9 cellular contexts compared by ENCODE assay signal in genomic region chr10:12351447-12351846, GRCh38. TPM values are rescaled to one million over a fixed set of nuclear protein-coding genes. Genes with fewer than 3 reads are reported as not detected.
DNase-seq lines count a peak whose midpoint lies in the region; ATAC-seq and TF ChIP-seq lines count a peak whose summit lies in the region.
"Had no signal": no experiment of that assay in that cellular context is flagged by ENCODE, and none has a peak within 500 bp of the region (broad histone marks: within the 10 kb centered on the region; RNA-seq: fewer than 3 reads in every experiment).

No MANE protein-coding gene starts in this region.

- no peak for TF ChIP-seq CTCF in left ventricle myocardium inferior (IDR thresholded peaks at IDR 0.05; ENCODE audit: borderline replicate concordance)
- TF ChIP-seq CTCF in upper lobe of left lung (IDR thresholded peaks at IDR 0.05), result no peak
- no peak for TF ChIP-seq CTCF in HFFc6 (IDR thresholded peaks at IDR 0.05)

- peaks cover 16% of the 10 kb centered on the region for H3K27me3 Mint-ChIP-seq in HFFc6 (ENCODE audit: insufficient read depth)

- TF ChIP-seq POLR2A in upper lobe of left lung (IDR thresholded peaks at IDR 0.05), result no peak

- H3K9me3 ChIP-seq in left ventricle myocardium inferior (replicated peaks) (no peaks in the 10 kb centered on the region), upper lobe of left lung (no peaks in the 10 kb centered on the region)

- intact Hi-C loops in left ventricle myocardium superior (cut with micrococcal nuclease), result no loop called here
- intact Hi-C loops in left ventricle myocardium inferior (cut with micrococcal nuclease), result no loop called here
- intact Hi-C loops in left colon (cut with DNase I, micrococcal nuclease), result no loop called here

- no peaks in the 10 kb centered on the region for H3K9me3 Mint-ChIP-seq in HFFc6

- peaks cover 35% of the 10 kb centered on the region for H3K4me1 ChIP-seq in left ventricle myocardium inferior
- H3K4me1 ChIP-seq in upper lobe of left lung, result peaks cover 11 to 35% (median 22%) of the 10 kb centered on the region in 4 donors

- ATAC-seq in left ventricle myocardium superior, result no peak
- no peak for ATAC-seq in left colon
- no peak for ATAC-seq in upper lobe of left lung (ENCODE audit: low FRiP score in 2 of 2)
- no peak for ATAC-seq in HG02981 (IDR thresholded peaks at IDR 0.05; ENCODE audit: unreplicated experiment)

- no peak overlapping the region for H3K4me3 ChIP-seq in left ventricle myocardium inferior
- peak overlapping the region in 2 of 4 donors; percentile 78 to 81 for H3K4me3 ChIP-seq in upper lobe of left lung

- H3K4me3 Mint-ChIP-seq in HFFc6, result no peak overlapping the region

- 51 to 71% methylated on average over 2 to 8 of the region's 8 CpGs for WGBS in upper lobe of left lung, 2 donors

- peaks cover 12% of the 10 kb centered on the region for H3K4me1 Mint-ChIP-seq in HFFc6 (ENCODE audit: low read depth)

- H3K36me3 Mint-ChIP-seq in HFFc6 (ENCODE audit: low read depth), result no peaks in the 10 kb centered on the region

- no peaks in the 10 kb centered on the region for H3K27me3 ChIP-seq in left ventricle myocardium inferior (ENCODE audit: low read depth)
- H3K27me3 ChIP-seq in upper lobe of left lung, result peaks cover 0 to 3% (median 0%) of the 10 kb centered on the region in 4 donors

- H3K36me3 ChIP-seq in left ventricle myocardium inferior, result no peaks in the 10 kb centered on the region
- no peaks in the 10 kb centered on the region for H3K36me3 ChIP-seq in upper lobe of left lung

- no peak overlapping the region for H3K27ac ChIP-seq in left ventricle myocardium inferior (replicated peaks)
- H3K27ac ChIP-seq in upper lobe of left lung, result no peak overlapping the region

- no peak for TF ChIP-seq EP300 in upper lobe of left lung (IDR thresholded peaks at IDR 0.05)

- DNase-seq in left ventricle myocardium superior (peak; percentile 30), left ventricle myocardium inferior (no peak), left colon (peak; percentile 20 to 31), upper lobe of left lung (peak; percentile 30 to 56), HFFc6 (no peak), DMS153 (lab: John Stamatoyannopoulos, UW) (no peak)
- peak; percentile 14 to 25 for DNase-seq in activated CD4-positive, alpha-beta T cell treated with anti-CD3 and anti-CD28 coated beads, Interleukin-2, amount 50 U/mL, for 48 hours
- DNase-seq: stimulated activated CD4-positive, alpha-beta T cell treated with anti-CD3 and anti-CD28 coated beads, Interleukin-4, amount 100 ng/mL, for 24 hours had no signal

- H3K27ac Mint-ChIP-seq in HFFc6, result no peak overlapping the region

RNA-seq across cellular contexts. Expression of gene CAMK1D, which starts 2.1 kb away (rescaled TPM):
- total RNA-seq in left ventricle myocardium superior, result 8.9 TPM
- total RNA-seq in left ventricle myocardium inferior, result 2.5 TPM
- total RNA-seq in left colon, result 10 to 100 TPM; 42.5 to 50.7 TPM
- total RNA-seq in upper lobe of left lung, result 10 to 100 TPM in 5 of 6 donors, 1 to 10 TPM in 1; 6.2 to 29.2 (median 19.0) TPM
- total RNA-seq in HFFc6 (2021; fragmentation: NEBNext Ultra II Directional; extraction: Animal tissue kit (Norgen Biotek cat#: 25700)), result 1 to 10 TPM in 2 of 6 experiments, under 1 TPM in 4; 0.34 to 1.4 (median 0.43) TPM

Comparison
In these comparisons a context has a peak if more than half of its experiments do, and no peak if none do; other contexts are left out.
1. DNase-seq: peak in left ventricle myocardium superior (single experiment), activated CD4-positive, alpha-beta T cell treated with anti-CD3 and anti-CD28 coated beads, Interleukin-2, amount 50 U/mL, for 48 hours (2 of 2), left colon (2 of 2) and upper lobe of left lung (2 of 2); none in left ventricle myocardium inferior (single experiment), HFFc6 (single experiment) and DMS153 (single experiment).